ENCODE assay signal across 1 cellular context in genomic region chr19:54137114-54137912, GRCh38.
TF ChIP-seq lines count a peak whose summit lies in the region.

Gene CNOT3 (plus strand): TSS chr19:54137762. CDS start chr19:54142979, 5,217 bp downstream.

TF ChIP-seq in K562, 482 proteins besides CTCF, POLR2A, EP300 and RAD21 (continued from another document and continues in another):
- TF ChIP-seq, protein P1, sequence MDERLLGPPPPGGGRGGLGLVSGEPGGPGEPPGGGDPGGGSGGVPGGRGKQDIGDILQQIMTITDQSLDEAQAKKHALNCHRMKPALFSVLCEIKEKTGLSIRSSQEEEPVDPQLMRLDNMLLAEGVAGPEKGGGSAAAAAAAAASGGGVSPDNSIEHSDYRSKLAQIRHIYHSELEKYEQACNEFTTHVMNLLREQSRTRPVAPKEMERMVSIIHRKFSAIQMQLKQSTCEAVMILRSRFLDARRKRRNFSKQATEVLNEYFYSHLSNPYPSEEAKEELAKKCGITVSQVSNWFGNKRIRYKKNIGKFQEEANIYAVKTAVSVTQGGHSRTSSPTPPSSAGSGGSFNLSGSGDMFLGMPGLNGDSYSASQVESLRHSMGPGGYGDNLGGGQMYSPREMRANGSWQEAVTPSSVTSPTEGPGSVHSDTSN (CRISPR knock-in tag; IDR thresholded peaks at IDR 0.05; ENCODE audit: low read depth): peak; percentile 76
- TF ChIP-seq, protein P1 (tag; conservative IDR thresholded peaks at IDR 0.05; ENCODE audit: low read depth): peak; percentile 98
- peak; percentile 48; the same call in 1 of the 2 replicates for TF ChIP-seq TAF7 (tag; IDR thresholded peaks at IDR 0.05)
- TF ChIP-seq CC2D1A (IDR thresholded peaks at IDR 0.05): peak; percentile 99
- TF ChIP-seq MTA1 (IDR thresholded peaks at IDR 0.05; ENCODE audit: borderline replicate concordance): no peak
- TF ChIP-seq ZFP1 (CRISPR knock-in tag; IDR thresholded peaks at IDR 0.05): no peak
- TF ChIP-seq POLR2G (IDR thresholded peaks at IDR 0.05; ENCODE audit: low read depth, low read length): peak; percentile 91
- no peak for TF ChIP-seq ZNF140 (CRISPR knock-in tag; IDR thresholded peaks at IDR 0.05)
- TF ChIP-seq, protein P2, sequence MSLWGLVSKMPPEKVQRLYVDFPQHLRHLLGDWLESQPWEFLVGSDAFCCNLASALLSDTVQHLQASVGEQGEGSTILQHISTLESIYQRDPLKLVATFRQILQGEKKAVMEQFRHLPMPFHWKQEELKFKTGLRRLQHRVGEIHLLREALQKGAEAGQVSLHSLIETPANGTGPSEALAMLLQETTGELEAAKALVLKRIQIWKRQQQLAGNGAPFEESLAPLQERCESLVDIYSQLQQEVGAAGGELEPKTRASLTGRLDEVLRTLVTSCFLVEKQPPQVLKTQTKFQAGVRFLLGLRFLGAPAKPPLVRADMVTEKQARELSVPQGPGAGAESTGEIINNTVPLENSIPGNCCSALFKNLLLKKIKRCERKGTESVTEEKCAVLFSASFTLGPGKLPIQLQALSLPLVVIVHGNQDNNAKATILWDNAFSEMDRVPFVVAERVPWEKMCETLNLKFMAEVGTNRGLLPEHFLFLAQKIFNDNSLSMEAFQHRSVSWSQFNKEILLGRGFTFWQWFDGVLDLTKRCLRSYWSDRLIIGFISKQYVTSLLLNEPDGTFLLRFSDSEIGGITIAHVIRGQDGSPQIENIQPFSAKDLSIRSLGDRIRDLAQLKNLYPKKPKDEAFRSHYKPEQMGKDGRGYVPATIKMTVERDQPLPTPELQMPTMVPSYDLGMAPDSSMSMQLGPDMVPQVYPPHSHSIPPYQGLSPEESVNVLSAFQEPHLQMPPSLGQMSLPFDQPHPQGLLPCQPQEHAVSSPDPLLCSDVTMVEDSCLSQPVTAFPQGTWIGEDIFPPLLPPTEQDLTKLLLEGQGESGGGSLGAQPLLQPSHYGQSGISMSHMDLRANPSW (CRISPR knock-in tag; IDR thresholded peaks at IDR 0.05): no peak
- no peak for TF ChIP-seq SIX5 (IDR thresholded peaks at IDR 0.05; ENCODE audit: borderline replicate concordance in 1 of 2, insufficient read depth in 1 of 2, low read depth in 1 of 2, low read length in 2 of 2)
- no peak for TF ChIP-seq SMC3 (conservative IDR thresholded peaks at IDR 0.05; ENCODE audit: insufficient read depth, low read depth, low read length)
- no peak for TF ChIP-seq U2AF1 (optimal IDR thresholded peaks at IDR 0.05; ENCODE audit: low read depth, low read length)
- TF ChIP-seq PHF8 (IDR thresholded peaks at IDR 0.05; ENCODE audit: borderline replicate concordance, low read length): peak; percentile 79; the same call in 1 of the 2 replicates
- TF ChIP-seq CTBP1 (IDR thresholded peaks at IDR 0.05; ENCODE audit: borderline replicate concordance): no peak
- no peak for TF ChIP-seq RFX7 (CRISPR knock-in tag; IDR thresholded peaks at IDR 0.05)
- TF ChIP-seq HNRNPL (IDR thresholded peaks at IDR 0.05; ENCODE audit: low read depth, low read length): no peak
- no peak for TF ChIP-seq NCOA4 (IDR thresholded peaks at IDR 0.05; ENCODE audit: partially characterized antibody)
- TF ChIP-seq, protein P3, sequence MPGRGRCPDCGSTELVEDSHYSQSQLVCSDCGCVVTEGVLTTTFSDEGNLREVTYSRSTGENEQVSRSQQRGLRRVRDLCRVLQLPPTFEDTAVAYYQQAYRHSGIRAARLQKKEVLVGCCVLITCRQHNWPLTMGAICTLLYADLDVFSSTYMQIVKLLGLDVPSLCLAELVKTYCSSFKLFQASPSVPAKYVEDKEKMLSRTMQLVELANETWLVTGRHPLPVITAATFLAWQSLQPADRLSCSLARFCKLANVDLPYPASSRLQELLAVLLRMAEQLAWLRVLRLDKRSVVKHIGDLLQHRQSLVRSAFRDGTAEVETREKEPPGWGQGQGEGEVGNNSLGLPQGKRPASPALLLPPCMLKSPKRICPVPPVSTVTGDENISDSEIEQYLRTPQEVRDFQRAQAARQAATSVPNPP (IDR thresholded peaks at IDR 0.05; ENCODE audit: borderline replicate concordance, insufficient read depth, insufficient read length): no peak
- TF ChIP-seq SMARCA5 (IDR thresholded peaks at IDR 0.05): no peak
- TF ChIP-seq ZNF184 (CRISPR knock-in tag; IDR thresholded peaks at IDR 0.05): no peak
- 0 out of 4 replicates have a peak, but pooled peaks of 1 of the 2 experiments have one; percentile 17 for TF ChIP-seq UBTF (IDR thresholded peaks at IDR 0.05; ENCODE audit: borderline replicate concordance in 1 of 2, low read depth in 2 of 2, low read length in 2 of 2)
- no peak for TF ChIP-seq HNRNPLL (IDR thresholded peaks at IDR 0.05; ENCODE audit: low read depth, low read length, poor library complexity, severe bottlenecking)
- TF ChIP-seq, protein P4, sequence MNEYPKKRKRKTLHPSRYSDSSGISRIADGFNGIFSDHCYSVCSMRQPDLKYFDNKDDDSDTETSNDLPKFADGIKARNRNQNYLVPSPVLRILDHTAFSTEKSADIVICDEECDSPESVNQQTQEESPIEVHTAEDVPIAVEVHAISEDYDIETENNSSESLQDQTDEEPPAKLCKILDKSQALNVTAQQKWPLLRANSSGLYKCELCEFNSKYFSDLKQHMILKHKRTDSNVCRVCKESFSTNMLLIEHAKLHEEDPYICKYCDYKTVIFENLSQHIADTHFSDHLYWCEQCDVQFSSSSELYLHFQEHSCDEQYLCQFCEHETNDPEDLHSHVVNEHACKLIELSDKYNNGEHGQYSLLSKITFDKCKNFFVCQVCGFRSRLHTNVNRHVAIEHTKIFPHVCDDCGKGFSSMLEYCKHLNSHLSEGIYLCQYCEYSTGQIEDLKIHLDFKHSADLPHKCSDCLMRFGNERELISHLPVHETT (CRISPR knock-in tag; conservative IDR thresholded peaks at IDR 0.05 in 1 of 2, IDR thresholded peaks at IDR 0.05 in 1 of 2): peak in 1 of 2 experiments; percentile 67; a peak in 1 of 4 replicates
- no peak for TF ChIP-seq TGIF2 (CRISPR knock-in tag; IDR thresholded peaks at IDR 0.05)
- 0 out of 2 replicates have a peak, but pooled peaks have one; percentile 24 for TF ChIP-seq XRCC5 (IDR thresholded peaks at IDR 0.05; ENCODE audit: low read depth, low read length)
- peak; percentile 95 for TF ChIP-seq SP2 (IDR thresholded peaks at IDR 0.05; ENCODE audit: extremely low read depth, low read depth, low read length, poor library complexity, severe bottlenecking)
- no peak for TF ChIP-seq ZNF75A (CRISPR knock-in tag; IDR thresholded peaks at IDR 0.05)
- peak; percentile 64 for TF ChIP-seq TAF1 (IDR thresholded peaks at IDR 0.05; ENCODE audit: control insufficient read depth, extremely low read depth, insufficient read depth, low read length, severe bottlenecking)
- no peak for TF ChIP-seq HNRNPH1 (optimal IDR thresholded peaks at IDR 0.05; ENCODE audit: low read depth, low read length)
- TF ChIP-seq ILF3 (IDR thresholded peaks at IDR 0.05; ENCODE audit: borderline replicate concordance): no peak
- no peak for TF ChIP-seq ZNF232 (CRISPR knock-in tag; IDR thresholded peaks at IDR 0.05)
- peak; percentile 96 for TF ChIP-seq MEIS2 (IDR thresholded peaks at IDR 0.05; ENCODE audit: partially characterized antibody)
- no peak for TF ChIP-seq OTX1 (CRISPR knock-in tag; IDR thresholded peaks at IDR 0.05)
- TF ChIP-seq, protein P5, sequence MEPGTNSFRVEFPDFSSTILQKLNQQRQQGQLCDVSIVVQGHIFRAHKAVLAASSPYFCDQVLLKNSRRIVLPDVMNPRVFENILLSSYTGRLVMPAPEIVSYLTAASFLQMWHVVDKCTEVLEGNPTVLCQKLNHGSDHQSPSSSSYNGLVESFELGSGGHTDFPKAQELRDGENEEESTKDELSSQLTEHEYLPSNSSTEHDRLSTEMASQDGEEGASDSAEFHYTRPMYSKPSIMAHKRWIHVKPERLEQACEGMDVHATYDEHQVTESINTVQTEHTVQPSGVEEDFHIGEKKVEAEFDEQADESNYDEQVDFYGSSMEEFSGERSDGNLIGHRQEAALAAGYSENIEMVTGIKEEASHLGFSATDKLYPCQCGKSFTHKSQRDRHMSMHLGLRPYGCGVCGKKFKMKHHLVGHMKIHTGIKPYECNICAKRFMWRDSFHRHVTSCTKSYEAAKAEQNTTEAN (CRISPR knock-in tag; IDR thresholded peaks at IDR 0.05): no peak
- TF ChIP-seq TFAP4 (CRISPR knock-in tag; IDR thresholded peaks at IDR 0.05; ENCODE audit: borderline replicate concordance): peak; percentile 20; the same call in 1 of the 2 replicates
- TF ChIP-seq PTTG1 (tag; IDR thresholded peaks at IDR 0.05; ENCODE audit: low read depth): no peak
- TF ChIP-seq ESRRA (IDR thresholded peaks at IDR 0.05; ENCODE audit: borderline replicate concordance, low read depth): no peak
- no peak for TF ChIP-seq ATF1 (CRISPR knock-in tag; IDR thresholded peaks at IDR 0.05)
- TF ChIP-seq ATF1 (tag; IDR thresholded peaks at IDR 0.05): peak; percentile 88
- no peak for TF ChIP-seq TARDBP (IDR thresholded peaks at IDR 0.05)
- TF ChIP-seq PHF20 (IDR thresholded peaks at IDR 0.05; ENCODE audit: partially characterized antibody): peak; percentile 42
- peak; percentile 68 for TF ChIP-seq TBP (optimal IDR thresholded peaks at IDR 0.05; ENCODE audit: low read depth, low read length)
- TF ChIP-seq FOXM1 (IDR thresholded peaks at IDR 0.05; ENCODE audit: low read depth): 0 out of 2 replicates have a peak, but pooled peaks have one; percentile 37
- TF ChIP-seq FOXM1 (CRISPR knock-in tag; IDR thresholded peaks at IDR 0.05; ENCODE audit: low read depth): no peak
- no peak for TF ChIP-seq SRSF9 (IDR thresholded peaks at IDR 0.05; ENCODE audit: borderline replicate concordance, low read depth, low read length)
- TF ChIP-seq YBX1 (IDR thresholded peaks at IDR 0.05): no peak
- TF ChIP-seq KHSRP (IDR thresholded peaks at IDR 0.05): no peak
- TF ChIP-seq CBX3 (IDR thresholded peaks at IDR 0.05; ENCODE audit: borderline replicate concordance in 1 of 2, low read length in 2 of 2): peak in 1 of 2 experiments; percentile 12; a peak in 1 of 3 replicates
- no peak for TF ChIP-seq ERF (CRISPR knock-in tag; IDR thresholded peaks at IDR 0.05)
- TF ChIP-seq SMAD1 (IDR thresholded peaks at IDR 0.05; ENCODE audit: low read depth, low read length, partially characterized antibody): no peak
- TF ChIP-seq NFE2 (IDR thresholded peaks at IDR 0.05; ENCODE audit: low read depth): peak; percentile 76
- no peak for TF ChIP-seq NFIC (IDR thresholded peaks at IDR 0.05)
- TF ChIP-seq ZNF324 (CRISPR knock-in tag; IDR thresholded peaks at IDR 0.05): no peak
- TF ChIP-seq MYNN (IDR thresholded peaks at IDR 0.05): no peak
- no peak for TF ChIP-seq MYNN (CRISPR knock-in tag; IDR thresholded peaks at IDR 0.05)
- TF ChIP-seq ZNF239 (CRISPR knock-in tag; IDR thresholded peaks at IDR 0.05): no peak
- no peak for TF ChIP-seq STAT5A (IDR thresholded peaks at IDR 0.05; ENCODE audit: borderline replicate concordance, low read length)
- TF ChIP-seq, protein P6, sequence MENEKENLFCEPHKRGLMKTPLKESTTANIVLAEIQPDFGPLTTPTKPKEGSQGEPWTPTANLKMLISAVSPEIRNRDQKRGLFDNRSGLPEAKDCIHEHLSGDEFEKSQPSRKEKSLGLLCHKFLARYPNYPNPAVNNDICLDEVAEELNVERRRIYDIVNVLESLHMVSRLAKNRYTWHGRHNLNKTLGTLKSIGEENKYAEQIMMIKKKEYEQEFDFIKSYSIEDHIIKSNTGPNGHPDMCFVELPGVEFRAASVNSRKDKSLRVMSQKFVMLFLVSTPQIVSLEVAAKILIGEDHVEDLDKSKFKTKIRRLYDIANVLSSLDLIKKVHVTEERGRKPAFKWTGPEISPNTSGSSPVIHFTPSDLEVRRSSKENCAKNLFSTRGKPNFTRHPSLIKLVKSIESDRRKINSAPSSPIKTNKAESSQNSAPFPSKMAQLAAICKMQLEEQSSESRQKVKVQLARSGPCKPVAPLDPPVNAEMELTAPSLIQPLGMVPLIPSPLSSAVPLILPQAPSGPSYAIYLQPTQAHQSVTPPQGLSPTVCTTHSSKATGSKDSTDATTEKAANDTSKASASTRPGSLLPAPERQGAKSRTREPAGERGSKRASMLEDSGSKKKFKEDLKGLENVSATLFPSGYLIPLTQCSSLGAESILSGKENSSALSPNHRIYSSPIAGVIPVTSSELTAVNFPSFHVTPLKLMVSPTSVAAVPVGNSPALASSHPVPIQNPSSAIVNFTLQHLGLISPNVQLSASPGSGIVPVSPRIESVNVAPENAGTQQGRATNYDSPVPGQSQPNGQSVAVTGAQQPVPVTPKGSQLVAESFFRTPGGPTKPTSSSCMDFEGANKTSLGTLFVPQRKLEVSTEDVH (IDR thresholded peaks at IDR 0.05; ENCODE audit: low read depth, partially characterized antibody): no peak
